Comparison of ENCODE assay signal across 8 cellular contexts in genomic region chr5:74765201-74765600, GRCh38. TPM values are rescaled to one million over a fixed set of nuclear protein-coding genes. Genes with fewer than 3 reads are reported as not detected.
DNase-seq lines count a peak whose midpoint lies in the region; ATAC-seq and TF ChIP-seq lines count a peak whose summit lies in the region.

No MANE protein-coding gene starts in this region.

- peaks cover 38% of the 10 kb centered on the region for H3K36me3 Mint-ChIP-seq in activated CD4-positive, alpha-beta T cell treated with anti-CD3 and anti-CD28 coated beads for 36 hours (ENCODE audit: low read depth)

- TF ChIP-seq CTCF in epithelial cell of esophagus (IDR thresholded peaks at IDR 0.05; ENCODE audit: insufficient read depth, low read depth, low read length, missing control alignments), result no peak

- ATAC-seq in activated CD4-positive, alpha-beta T cell treated with anti-CD3 and anti-CD28 coated beads for 36 hours, result no peak
- ATAC-seq in GM21619 (IDR thresholded peaks at IDR 0.05; ENCODE audit: unreplicated experiment), result no peak

- H3K9ac ChIP-seq in skeletal muscle tissue (ENCODE audit: low read depth in 1 of 3, low read length in 3 of 3), result peak overlapping the region in 1 of 3 donors; percentile 37

- CTCF ChIA-PET in activated CD4-positive, alpha-beta T cell treated with anti-CD3 and anti-CD28 coated beads for 36 hours (lab: Charles Lee), result interaction anchor here (1.1 to 1.3 kb wide), 3 partner anchors 10 to 170 kb away, joined by 3 to 4 read pairs (median 3); no protein-coding TSS in a partner anchor

- no peaks in the 10 kb centered on the region for H3K27me3 ChIP-seq in skeletal muscle tissue (ENCODE audit: control insufficient read depth in 3 of 3, insufficient read depth in 3 of 3, low read length in 3 of 3)

- no peak overlapping the region for H3K27ac ChIP-seq in skeletal muscle tissue (ENCODE audit: low read depth, low read length)

- intact Hi-C loops in activated CD4-positive, alpha-beta T cell treated with anti-CD3 and anti-CD28 coated beads for 36 hours (cut with DNase I, micrococcal nuclease), result loop anchor here (5.0 to 10.0 kb wide), 4 partner anchors 102 to 950 kb away; partner anchors contain the start of genes FAM169A (in 1 of the 2), GCNT4 (in 1 of the 2) and POC5 (in 1 of the 2)

- peak overlapping the region; percentile 12 for H3K27ac Mint-ChIP-seq in activated CD4-positive, alpha-beta T cell treated with anti-CD3 and anti-CD28 coated beads for 36 hours

- peaks cover 53% of the 10 kb centered on the region for H3K4me1 Mint-ChIP-seq in activated CD4-positive, alpha-beta T cell treated with anti-CD3 and anti-CD28 coated beads for 36 hours

- DNase-seq in activated CD4-positive, alpha-beta T cell treated with anti-CD3 and anti-CD28 coated beads for 36 hours, result no peak
- DNase-seq in activated CD4-positive, alpha-beta T cell treated with anti-CD3 and anti-CD28 coated beads, Interleukin-2, amount 50 U/mL, for 4 hours, result no peak
- DNase-seq in RPMI7951 (ENCODE audit: low read depth), result peak; percentile 24
- DNase-seq in epithelial cell of esophagus (ENCODE audit: low read depth), result peak; percentile 35
- no peak for DNase-seq in SIG-M5 treated with dmso at 0.1 percent for 504 hours (lab: John Stamatoyannopoulos, UW; ENCODE audit: unreplicated experiment)
- no peak for DNase-seq in DMS 273 treated with DMSO at 0.1 percent for 48 hours (lab: John Stamatoyannopoulos, UW)

- H3K36me3 ChIP-seq in skeletal muscle tissue (ENCODE audit: control insufficient read depth in 3 of 3, insufficient read depth in 3 of 3, low read length in 3 of 3), result peaks cover 2 to 16% (median 16%) of the 10 kb centered on the region in 3 donors

- H3K4me3 Mint-ChIP-seq in activated CD4-positive, alpha-beta T cell treated with anti-CD3 and anti-CD28 coated beads for 36 hours, result peak overlapping the region; percentile 94

- no peaks in the 10 kb centered on the region for H3K9me3 Mint-ChIP-seq in activated CD4-positive, alpha-beta T cell treated with anti-CD3 and anti-CD28 coated beads for 36 hours (ENCODE audit: low read depth)

- H3K27me3 Mint-ChIP-seq in activated CD4-positive, alpha-beta T cell treated with anti-CD3 and anti-CD28 coated beads for 36 hours, result no peaks in the 10 kb centered on the region

- POLR2A ChIA-PET in activated CD4-positive, alpha-beta T cell treated with anti-CD3 and anti-CD28 coated beads for 36 hours (lab: Charles Lee), result no interaction called here

- H3K4me3 ChIP-seq in epithelial cell of esophagus (ENCODE audit: low read length), result peak overlapping the region; percentile 3
- peak overlapping the region in 2 of 3 donors; percentile 41 to 88 for H3K4me3 ChIP-seq in skeletal muscle tissue (ENCODE audit: low read length in 3 of 3)

- H3K9me3 ChIP-seq in skeletal muscle tissue (ENCODE audit: control insufficient read depth in 3 of 3, low read length in 3 of 3), result no peaks in the 10 kb centered on the region

- H3K4me1 ChIP-seq in skeletal muscle tissue (ENCODE audit: control insufficient read depth in 3 of 3, insufficient read depth in 3 of 3, low read length in 3 of 3), result peaks cover 21 to 25% (median 24%) of the 10 kb centered on the region in 3 donors

RNA-seq across cellular contexts. Expression of gene GFM2, which starts 1.7 kb away (rescaled TPM):
- 10 to 100 TPM; 34.7 to 40.4 TPM for total RNA-seq in activated CD4-positive, alpha-beta T cell treated with anti-CD3 and anti-CD28 coated beads for 36 hours
- total RNA-seq in RPMI7951 (2014; rRNA removed; shearing (Covaris generic)), result 33.8 and 34.2 TPM in 2 replicates
- 31.8 TPM for total RNA-seq in skeletal muscle tissue

RNA-seq across cellular contexts. Expression of gene NSA2, which starts 1.8 kb away (rescaled TPM):
- 100 to 1,000 TPM; 163 to 253 TPM for total RNA-seq in activated CD4-positive, alpha-beta T cell treated with anti-CD3 and anti-CD28 coated beads for 36 hours
- 70.5 and 88.6 TPM in 2 replicates for total RNA-seq in RPMI7951 (2014; rRNA removed; shearing (Covaris generic))
- total RNA-seq in skeletal muscle tissue, result 45.9 TPM

Comparison
In these comparisons a context has a peak if more than half of its experiments do, and no peak if none do; other contexts are left out.
1. DNase-seq: peak in RPMI7951 (single experiment) and epithelial cell of esophagus (single experiment); none in activated CD4-positive, alpha-beta T cell treated with anti-CD3 and anti-CD28 coated beads for 36 hours (single experiment), activated CD4-positive, alpha-beta T cell treated with anti-CD3 and anti-CD28 coated beads, Interleukin-2, amount 50 U/mL, for 4 hours (0 of 2), SIG-M5 treated with dmso at 0.1 percent for 504 hours (single experiment) and DMS 273 treated with DMSO at 0.1 percent for 48 hours (single experiment).